ENCODE assay signal across 23 cellular contexts in the genomic region with DNA sequence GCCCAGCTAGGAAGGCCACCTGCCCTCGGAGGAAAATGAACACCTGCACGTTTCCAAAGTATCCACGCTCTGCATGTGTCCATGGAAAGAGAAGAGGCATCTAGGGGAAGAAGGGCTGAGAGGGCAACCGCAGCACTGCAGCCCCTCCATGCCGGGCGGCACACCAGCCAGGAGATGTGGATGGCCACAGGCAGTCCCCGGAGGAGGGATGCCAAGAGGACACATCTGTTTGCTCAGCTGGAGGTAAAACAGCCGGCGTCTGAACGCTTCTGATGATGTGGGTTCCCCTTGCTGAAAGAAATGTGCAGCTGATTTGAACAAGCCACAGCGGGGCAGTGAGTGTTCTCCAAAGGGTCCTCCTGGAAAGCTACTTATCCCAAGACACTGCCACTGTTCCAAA. TPM values are rescaled to one million over a fixed set of nuclear protein-coding genes. Genes with fewer than 3 reads are reported as not detected.
A peak's percentile ranks its signal among the peaks of the same experiment; 100 is the strongest.
DNase-seq lines count a peak whose midpoint lies in the region; ATAC-seq and TF ChIP-seq lines count a peak whose summit lies in the region.
"Had no signal": no experiment of that assay in that cellular context is flagged by ENCODE, and none has a peak within 500 bp of the region (broad histone marks: within the 10 kb centered on the region; RNA-seq: fewer than 3 reads in every experiment).

No MANE protein-coding gene starts in this region.

- intact Hi-C loops in activated CD8-positive, alpha-beta T cell treated with anti-CD3 and anti-CD28 coated beads for 36 hours (cut with micrococcal nuclease): no loop called here

- CTCF ChIA-PET in activated CD8-positive, alpha-beta T cell treated with anti-CD3 and anti-CD28 coated beads for 36 hours (lab: Charles Lee): interaction anchor here (1.0 kb wide), 1 partner anchor 156 kb away, joined by 5 read pairs; no protein-coding TSS in a partner anchor

- POLR2A ChIA-PET in naive thymus-derived CD8-positive, alpha-beta T cell (lab: Charles Lee): no interaction called here
- POLR2A ChIA-PET in activated CD8-positive, alpha-beta T cell treated with anti-CD3 and anti-CD28 coated beads for 36 hours (lab: Charles Lee): no interaction called here

- DNase-seq in NCI-H187 (lab: John Stamatoyannopoulos, UW): peak; percentile 72 to 74
- DNase-seq in NCI-H187 treated with DMSO at 0.1 percent for 48 hours (lab: John Stamatoyannopoulos, UW): no peak
- peak; percentile 73 for DNase-seq in NCI-H146 treated with DMSO at 0.1 percent for 48 hours (lab: John Stamatoyannopoulos, UW; ENCODE audit: unreplicated experiment)
- peak; percentile 93 for DNase-seq in NCI-H69 (lab: John Stamatoyannopoulos, UW)
- no peak for DNase-seq in naive thymus-derived CD8-positive, alpha-beta T cell
- no peak for DNase-seq in activated CD8-positive, alpha-beta T cell treated with anti-CD3 and anti-CD28 coated beads for 36 hours
- DNase-seq: activated CD4-positive, alpha-beta T cell treated with anti-CD3 and anti-CD28 coated beads for 4 hours; activated naive CD4-positive, alpha-beta T cell treated with anti-CD3 and anti-CD28 coated beads, Interleukin-2, amount 10 ng/mL, durations not matched to agents 7 days and 5 days; activated T-cell treated with anti-CD3 and anti-CD28 coated beads, Interleukin-2, amount 50 U/mL, for 48 hours; central memory CD4-positive, alpha-beta T cell; naive thymus-derived CD4-positive, alpha-beta T cell; NCI-H1105; ovary; stimulated activated CD4-positive, alpha-beta T cell treated with anti-CD3 and anti-CD28 coated beads, Interleukin-15, amount 100 ng/mL, for 24 hours; upper lobe of right lung had no signal

- peak overlapping the region in 2 of 10 donors; percentile 38 to 67 for H3K27ac Mint-ChIP-seq in naive thymus-derived CD8-positive, alpha-beta T cell
- no peak overlapping the region for H3K27ac Mint-ChIP-seq in activated CD8-positive, alpha-beta T cell treated with anti-CD3 and anti-CD28 coated beads for 36 hours
- H3K27ac Mint-ChIP-seq: activated naive CD4-positive, alpha-beta T cell treated with anti-CD3 and anti-CD28 coated beads, Interleukin-2, amount 10 ng/mL, durations not matched to agents 7 days and 5 days; naive thymus-derived CD4-positive, alpha-beta T cell; T-helper 1 cell treated with Interleukin-12 subunit alpha and Interleukin-12 subunit beta and Interleukin-4 antibody, amounts not matched to agents 30 μg/mL and 1 μg/mL, for 36 hours had no signal

- H3K27me3 Mint-ChIP-seq in naive thymus-derived CD8-positive, alpha-beta T cell: no peaks in the 10 kb centered on the region
- H3K27me3 Mint-ChIP-seq in activated CD8-positive, alpha-beta T cell treated with anti-CD3 and anti-CD28 coated beads for 36 hours: no peaks in the 10 kb centered on the region
- H3K27me3 Mint-ChIP-seq: activated naive CD4-positive, alpha-beta T cell treated with anti-CD3 and anti-CD28 coated beads, Interleukin-2, amount 10 ng/mL, durations not matched to agents 7 days and 5 days; naive thymus-derived CD4-positive, alpha-beta T cell had no signal

- peaks cover 3 to 6% (median 4%) of the 10 kb centered on the region in 4 donors for H3K4me1 Mint-ChIP-seq in naive thymus-derived CD8-positive, alpha-beta T cell
- H3K4me1 Mint-ChIP-seq in activated CD8-positive, alpha-beta T cell treated with anti-CD3 and anti-CD28 coated beads for 36 hours (ENCODE audit: low read depth): peaks cover 3% of the 10 kb centered on the region

- TF ChIP-seq CTCF in activated CD8-positive, alpha-beta T cell treated with anti-CD3 and anti-CD28 coated beads for 36 hours (IDR thresholded peaks at IDR 0.05): no peak

- no peaks in the 10 kb centered on the region for H3K27me3 ChIP-seq in layer of hippocampus (ENCODE audit: control insufficient read depth, insufficient read depth, low read length)
- H3K27me3 ChIP-seq: heart left ventricle, ovary, upper lobe of right lung had no signal

- H3K4me3 Mint-ChIP-seq in naive thymus-derived CD8-positive, alpha-beta T cell: no peak overlapping the region
- H3K4me3 Mint-ChIP-seq in activated CD8-positive, alpha-beta T cell treated with anti-CD3 and anti-CD28 coated beads for 36 hours: no peak overlapping the region
- H3K4me3 Mint-ChIP-seq: activated naive CD4-positive, alpha-beta T cell treated with anti-CD3 and anti-CD28 coated beads, Interleukin-2, amount 10 ng/mL, durations not matched to agents 7 days and 5 days; naive thymus-derived CD4-positive, alpha-beta T cell; T-helper 1 cell treated with Interleukin-12 subunit alpha and Interleukin-12 subunit beta and Interleukin-4 antibody, amounts not matched to agents 30 μg/mL and 1 μg/mL, for 36 hours had no signal

- H3K9me3 Mint-ChIP-seq in naive thymus-derived CD8-positive, alpha-beta T cell: no peaks in the 10 kb centered on the region
- no peaks in the 10 kb centered on the region for H3K9me3 Mint-ChIP-seq in activated CD8-positive, alpha-beta T cell treated with anti-CD3 and anti-CD28 coated beads for 36 hours
- H3K9me3 Mint-ChIP-seq: activated naive CD4-positive, alpha-beta T cell treated with anti-CD3 and anti-CD28 coated beads, Interleukin-2, amount 10 ng/mL, durations not matched to agents 7 days and 5 days; T-helper 1 cell treated with Interleukin-12 subunit alpha and Interleukin-12 subunit beta and Interleukin-4 antibody, amounts not matched to agents 30 μg/mL and 1 μg/mL, for 36 hours had no signal

- no peak for ATAC-seq in naive thymus-derived CD8-positive, alpha-beta T cell
- ATAC-seq in activated CD8-positive, alpha-beta T cell treated with anti-CD3 and anti-CD28 coated beads for 36 hours: no peak
- ATAC-seq in HG02938 (IDR thresholded peaks at IDR 0.05; ENCODE audit: unreplicated experiment): no peak
- ATAC-seq: heart left ventricle; left lobe of liver; naive thymus-derived CD4-positive, alpha-beta T cell; sciatic nerve; upper lobe of right lung had no signal

- peak overlapping the region; percentile 95 for H3K27ac ChIP-seq in layer of hippocampus (ENCODE audit: low read depth, low read length)
- H3K27ac ChIP-seq: heart left ventricle, ovary, upper lobe of right lung had no signal

- peaks cover 0 to 61% (median 0%) of the 10 kb centered on the region in 3 donors for H3K36me3 Mint-ChIP-seq in naive thymus-derived CD8-positive, alpha-beta T cell
- H3K36me3 Mint-ChIP-seq in activated CD8-positive, alpha-beta T cell treated with anti-CD3 and anti-CD28 coated beads for 36 hours (ENCODE audit: low read depth): peaks cover 3% of the 10 kb centered on the region

RNA-seq across cellular contexts. Expression of a gene that starts 34.0 kb away (rescaled TPM):
- total RNA-seq in naive thymus-derived CD8-positive, alpha-beta T cell: not detected
- polyA plus RNA-seq in naive thymus-derived CD8-positive, alpha-beta T cell: under 1 TPM in 1 of 3 donors, not detected in 2; 0.46 TPM
- total RNA-seq in activated CD8-positive, alpha-beta T cell treated with anti-CD3 and anti-CD28 coated beads for 36 hours: not detected
- total RNA-seq: aorta; heart left ventricle; LHCN-M2; naive thymus-derived CD4-positive, alpha-beta T cell; sciatic nerve; upper lobe of right lung had no signal
- polyA plus RNA-seq: naive thymus-derived CD4-positive, alpha-beta T cell had no signal

Comparison
In these comparisons a context has a peak if more than half of its experiments do, and no peak if none do; other contexts are left out.
1. DNase-seq: peak in NCI-H187 (2 of 2), NCI-H146 treated with DMSO at 0.1 percent for 48 hours (single experiment) and NCI-H69 (single experiment); none in NCI-H187 treated with DMSO at 0.1 percent for 48 hours (single experiment), naive thymus-derived CD8-positive, alpha-beta T cell (0 of 10) and activated CD8-positive, alpha-beta T cell treated with anti-CD3 and anti-CD28 coated beads for 36 hours (single experiment).